ENCODE assay signal across 8 cellular contexts in genomic region chr2:55050133-55050994, GRCh38. TPM values are rescaled to one million over a fixed set of nuclear protein-coding genes. Genes with fewer than 3 reads are reported as not detected.
A peak's percentile ranks its signal among the peaks of the same experiment; 100 is the strongest.
DNase-seq lines count a peak whose midpoint lies in the region; ATAC-seq and TF ChIP-seq lines count a peak whose summit lies in the region.

A gene with protein sequence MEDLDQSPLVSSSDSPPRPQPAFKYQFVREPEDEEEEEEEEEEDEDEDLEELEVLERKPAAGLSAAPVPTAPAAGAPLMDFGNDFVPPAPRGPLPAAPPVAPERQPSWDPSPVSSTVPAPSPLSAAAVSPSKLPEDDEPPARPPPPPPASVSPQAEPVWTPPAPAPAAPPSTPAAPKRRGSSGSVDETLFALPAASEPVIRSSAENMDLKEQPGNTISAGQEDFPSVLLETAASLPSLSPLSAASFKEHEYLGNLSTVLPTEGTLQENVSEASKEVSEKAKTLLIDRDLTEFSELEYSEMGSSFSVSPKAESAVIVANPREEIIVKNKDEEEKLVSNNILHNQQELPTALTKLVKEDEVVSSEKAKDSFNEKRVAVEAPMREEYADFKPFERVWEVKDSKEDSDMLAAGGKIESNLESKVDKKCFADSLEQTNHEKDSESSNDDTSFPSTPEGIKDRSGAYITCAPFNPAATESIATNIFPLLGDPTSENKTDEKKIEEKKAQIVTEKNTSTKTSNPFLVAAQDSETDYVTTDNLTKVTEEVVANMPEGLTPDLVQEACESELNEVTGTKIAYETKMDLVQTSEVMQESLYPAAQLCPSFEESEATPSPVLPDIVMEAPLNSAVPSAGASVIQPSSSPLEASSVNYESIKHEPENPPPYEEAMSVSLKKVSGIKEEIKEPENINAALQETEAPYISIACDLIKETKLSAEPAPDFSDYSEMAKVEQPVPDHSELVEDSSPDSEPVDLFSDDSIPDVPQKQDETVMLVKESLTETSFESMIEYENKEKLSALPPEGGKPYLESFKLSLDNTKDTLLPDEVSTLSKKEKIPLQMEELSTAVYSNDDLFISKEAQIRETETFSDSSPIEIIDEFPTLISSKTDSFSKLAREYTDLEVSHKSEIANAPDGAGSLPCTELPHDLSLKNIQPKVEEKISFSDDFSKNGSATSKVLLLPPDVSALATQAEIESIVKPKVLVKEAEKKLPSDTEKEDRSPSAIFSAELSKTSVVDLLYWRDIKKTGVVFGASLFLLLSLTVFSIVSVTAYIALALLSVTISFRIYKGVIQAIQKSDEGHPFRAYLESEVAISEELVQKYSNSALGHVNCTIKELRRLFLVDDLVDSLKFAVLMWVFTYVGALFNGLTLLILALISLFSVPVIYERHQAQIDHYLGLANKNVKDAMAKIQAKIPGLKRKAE (minus strand): TSS chr2:55050451. CDS start chr2:55050300, 151 bp downstream.

- H3K27ac ChIP-seq in SK-N-MC, result peak within 1 kb of the TSS; percentile 95
- H3K27ac ChIP-seq in gastroesophageal sphincter, result peak within 1 kb of the TSS; percentile 90 to 99 (median 98)
- peak within 1 kb of the TSS; percentile 97 for H3K27ac ChIP-seq in neutrophil
- H3K27ac ChIP-seq in substantia nigra (ENCODE audit: low read depth, low read length, poor library complexity, severe bottlenecking), result peak within 1 kb of the TSS; percentile 99

- H3K9me3 Mint-ChIP-seq in HFFc6, result peaks cover 14% of the 10 kb centered on the region
- no peaks in the 10 kb centered on the region for H3K9me3 Mint-ChIP-seq in activated naive CD4-positive, alpha-beta T cell treated with anti-CD3 and anti-CD28 coated beads, Interleukin-2, amount 10 ng/mL, durations not matched to agents 7 days and 5 days

- H3K4me3 Mint-ChIP-seq in HFFc6, result peak within 1 kb of the TSS; percentile 100
- H3K4me3 Mint-ChIP-seq in activated naive CD4-positive, alpha-beta T cell treated with anti-CD3 and anti-CD28 coated beads, Interleukin-2, amount 10 ng/mL, durations not matched to agents 7 days and 5 days, result peak within 1 kb of the TSS; percentile 96

- peaks cover 11% of the 10 kb centered on the region for H3K27me3 Mint-ChIP-seq in HFFc6 (ENCODE audit: insufficient read depth)
- H3K27me3 Mint-ChIP-seq in activated naive CD4-positive, alpha-beta T cell treated with anti-CD3 and anti-CD28 coated beads, Interleukin-2, amount 10 ng/mL, durations not matched to agents 7 days and 5 days, result no peaks in the 10 kb centered on the region

- 1 to 5% methylated on average over 7 to 12 of the region's 61 CpGs for WGBS in gastroesophageal sphincter (ENCODE audit: low coverage in 1 of 2), 2 donors

- ATAC-seq in gastroesophageal sphincter, result peak; percentile 93

- H3K27ac Mint-ChIP-seq in HFFc6, result peak within 1 kb of the TSS; percentile 100
- H3K27ac Mint-ChIP-seq in activated naive CD4-positive, alpha-beta T cell treated with anti-CD3 and anti-CD28 coated beads, Interleukin-2, amount 10 ng/mL, durations not matched to agents 7 days and 5 days, result peak within 1 kb of the TSS; percentile 96

- no peak for TF ChIP-seq EP300 in gastroesophageal sphincter (IDR thresholded peaks at IDR 0.05)

- TF ChIP-seq CTCF in GM06990 (IDR thresholded peaks at IDR 0.05; ENCODE audit: insufficient read depth, low read length, poor library complexity, severe bottlenecking), result peak; percentile 18
- TF ChIP-seq CTCF in HFFc6 (IDR thresholded peaks at IDR 0.05), result no peak
- no peak for TF ChIP-seq CTCF in NB4 (IDR thresholded peaks at IDR 0.05; ENCODE audit: low read depth, low read length)
- TF ChIP-seq CTCF in gastroesophageal sphincter (IDR thresholded peaks at IDR 0.05), result peak in 2 of 4 experiments; percentile 43 to 45
- peak; percentile 70 for TF ChIP-seq CTCF in neutrophil (IDR thresholded peaks at IDR 0.05)

- peaks cover 0 to 47% (median 6%) of the 10 kb centered on the region in 3 donors for H3K4me1 ChIP-seq in gastroesophageal sphincter
- peaks cover 55 to 59% of the 10 kb centered on the region in 2 experiments for H3K4me1 ChIP-seq in neutrophil (ENCODE audit: control insufficient read depth in 1 of 2, insufficient read depth in 1 of 2, low read depth in 1 of 2, low read length in 1 of 2)

- DNase-seq in GM06990 (ENCODE audit: extremely low read depth, insufficient read length), result peak; percentile 99
- peak; percentile 99 for DNase-seq in HFFc6
- peak; percentile 100 for DNase-seq in NB4 (ENCODE audit: low read depth)
- DNase-seq in SK-N-MC (ENCODE audit: low read depth, low spot score), result peak; percentile 94
- DNase-seq in activated naive CD4-positive, alpha-beta T cell treated with anti-CD3 and anti-CD28 coated beads, Interleukin-2, amount 10 ng/mL, durations not matched to agents 7 days and 5 days, result peak; percentile 99
- DNase-seq in substantia nigra (lab: John Stamatoyannopoulos, UW), result peak; percentile 81 to 100 (median 99)

- H3K36me3 Mint-ChIP-seq in HFFc6 (ENCODE audit: low read depth), result peaks cover 48% of the 10 kb centered on the region
- H3K36me3 Mint-ChIP-seq in activated naive CD4-positive, alpha-beta T cell treated with anti-CD3 and anti-CD28 coated beads, Interleukin-2, amount 10 ng/mL, durations not matched to agents 7 days and 5 days, result peaks cover 4% of the 10 kb centered on the region

- CTCF ChIA-PET in activated naive CD4-positive, alpha-beta T cell treated with anti-CD3 and anti-CD28 coated beads, Interleukin-2, amount 10 ng/mL, durations not matched to agents 7 days and 5 days (lab: Charles Lee), result interaction anchor here (0.6 to 2.9 kb wide), 11 partner anchors 8 to 151 kb away, joined by 3 to 12 read pairs (median 5); no protein-coding TSS in a partner anchor

- H3K36me3 ChIP-seq in GM06990 (ENCODE audit: control insufficient read depth, insufficient read depth, low read length), result no peaks in the 10 kb centered on the region
- H3K36me3 ChIP-seq in SK-N-MC (ENCODE audit: insufficient read depth, low read length), result no peaks in the 10 kb centered on the region
- H3K36me3 ChIP-seq in gastroesophageal sphincter, result no peaks in the 10 kb centered on the region
- H3K36me3 ChIP-seq in neutrophil, result no peaks in the 10 kb centered on the region

- no peaks in the 10 kb centered on the region for H3K9me3 ChIP-seq in SK-N-MC (ENCODE audit: low read depth, low read length)
- no peaks in the 10 kb centered on the region for H3K9me3 ChIP-seq in gastroesophageal sphincter
- no peaks in the 10 kb centered on the region for H3K9me3 ChIP-seq in neutrophil

- peak within 1 kb of the TSS; percentile 94 for H3K9ac ChIP-seq in SK-N-MC (ENCODE audit: insufficient read length)

- peaks cover 48% of the 10 kb centered on the region for H3K4me1 Mint-ChIP-seq in HFFc6 (ENCODE audit: low read depth)
- peaks cover 71% of the 10 kb centered on the region for H3K4me1 Mint-ChIP-seq in activated naive CD4-positive, alpha-beta T cell treated with anti-CD3 and anti-CD28 coated beads, Interleukin-2, amount 10 ng/mL, durations not matched to agents 7 days and 5 days

- H3K4me3 ChIP-seq in GM06990 (replicated peaks; ENCODE audit: low read depth, low read length) (peak within 1 kb of the TSS; percentile 74), NB4 (ENCODE audit: low read depth, low read length) (peak within 1 kb of the TSS; percentile 96), SK-N-MC (peak within 1 kb of the TSS; percentile 99), gastroesophageal sphincter (peak within 1 kb of the TSS; percentile 79 to 92), neutrophil (ENCODE audit: low read depth in 1 of 2, low read length in 1 of 2) (peak within 1 kb of the TSS; percentile 93 to 100)

- TF ChIP-seq POLR2A in NB4 (IDR thresholded peaks at IDR 0.05; ENCODE audit: extremely low read depth, insufficient read length) (peak; percentile 88), gastroesophageal sphincter (IDR thresholded peaks at IDR 0.05) (peak; percentile 97 to 98)

- H3K27me3 ChIP-seq in GM06990 (replicated peaks; ENCODE audit: control insufficient read depth, insufficient read depth, low read length), result no peaks in the 10 kb centered on the region
- no peaks in the 10 kb centered on the region for H3K27me3 ChIP-seq in gastroesophageal sphincter
- H3K27me3 ChIP-seq in neutrophil, result no peaks in the 10 kb centered on the region

RNA-seq across cellular contexts. Expression of the gene that starts here (rescaled TPM):
- 1,000 to 10,000 TPM in 1 of 6 experiments, 100 to 1,000 TPM in 5; 820 to 1,001 (median 831) TPM for total RNA-seq in HFFc6 (2021; fragmentation: NEBNext Ultra II Directional; extraction: Animal tissue kit (Norgen Biotek cat#: 25700))
- total RNA-seq in gastroesophageal sphincter, result 100 to 1,000 TPM; 216 to 304 (median 228) TPM

Comparison
In these comparisons a context has a peak if more than half of its experiments do, and no peak if none do; other contexts are left out.
1. Peak in every context shown above with its lines: DNase-seq, ATAC-seq, H3K4me3 ChIP-seq and H3K27ac ChIP-seq.
2. CTCF ChIP-seq: peak in GM06990 (single experiment) and neutrophil (single experiment); none in HFFc6 (single experiment) and NB4 (single experiment).